Comparison of ENCODE assay signal across 28 cellular contexts in genomic region chr10:106537866-106538265, GRCh38.
"Had no signal": no experiment of that assay in that cellular context is flagged by ENCODE, and none has a peak within 500 bp of the region (broad histone marks: within the 10 kb centered on the region; RNA-seq: fewer than 3 reads in every experiment).

No MANE protein-coding gene starts in this region.

- H3K9me3 ChIP-seq: Peyer's patch, SJSA1 had no signal

- H3K4me3 ChIP-seq: Peyer's patch, SJSA1 had no signal

- H3K4me3 Mint-ChIP-seq: activated B cell treated with CpG ODN at 0.5 μM for 24 hours; activated CD4-positive, alpha-beta memory T cell treated with anti-CD3 and anti-CD28 coated beads for 36 hours; activated naive CD4-positive, alpha-beta T cell treated with anti-CD3 and anti-CD28 coated beads for 36 hours; activated naive CD8-positive, alpha-beta T cell; activated T-cell treated with anti-CD3 and anti-CD28 coated beads, Interleukin-2, amount 50 U/mL, for 4 hours; activated T-helper 1 cell treated with anti-CD3 and anti-CD28 coated beads, Interleukin-12 subunit alpha, Interleukin-12 subunit beta, Interleukin-2, Interleukin-4 antibody, amounts not matched to agents 30 ng/mL and 10 ng/mL and 1 ng/mL, durations not matched to agents 14 hours and 24 hours and 36 hours; T-cell; T-helper 17 cell had no signal

- H3K4me1 ChIP-seq: Peyer's patch, SJSA1 had no signal

- H3K27ac ChIP-seq: Peyer's patch, SJSA1, VCaP had no signal

- H3K9me3 Mint-ChIP-seq: activated T-helper 1 cell treated with anti-CD3 and anti-CD28 coated beads, Interleukin-12 subunit alpha, Interleukin-12 subunit beta, Interleukin-2, Interleukin-4 antibody, amounts not matched to agents 30 ng/mL and 10 ng/mL and 1 ng/mL, durations not matched to agents 14 hours and 24 hours and 36 hours had no signal

- H3K36me3 Mint-ChIP-seq: activated CD4-positive, alpha-beta memory T cell treated with anti-CD3 and anti-CD28 coated beads for 36 hours; activated naive CD8-positive, alpha-beta T cell; T-cell had no signal

- H3K4me1 Mint-ChIP-seq: activated B cell treated with CpG ODN at 0.5 μM for 24 hours, T-cell, T-helper 17 cell had no signal

- H3K27me3 Mint-ChIP-seq: activated B cell treated with CpG ODN at 0.5 μM for 24 hours; activated CD4-positive, alpha-beta memory T cell treated with anti-CD3 and anti-CD28 coated beads for 36 hours; activated naive CD8-positive, alpha-beta T cell; T-cell; T-helper 17 cell had no signal

- H3K27me3 ChIP-seq: Peyer's patch, SJSA1 had no signal

- H3K27ac Mint-ChIP-seq: activated B cell treated with CpG ODN at 0.5 μM for 24 hours; activated CD4-positive, alpha-beta memory T cell treated with anti-CD3 and anti-CD28 coated beads for 36 hours; activated naive CD4-positive, alpha-beta T cell treated with anti-CD3 and anti-CD28 coated beads for 36 hours; activated naive CD8-positive, alpha-beta T cell; activated T-helper 1 cell treated with anti-CD3 and anti-CD28 coated beads, Interleukin-12 subunit alpha, Interleukin-12 subunit beta, Interleukin-2, Interleukin-4 antibody, amounts not matched to agents 30 ng/mL and 10 ng/mL and 1 ng/mL, durations not matched to agents 14 hours and 24 hours and 36 hours; T-cell; T-helper 17 cell had no signal

- DNase-seq: activated B cell treated with CpG ODN at 0.5 μM for 24 hours; activated CD4-positive, alpha-beta memory T cell treated with anti-CD3 and anti-CD28 coated beads for 36 hours; activated CD4-positive, alpha-beta T cell treated with anti-CD3 and anti-CD28 coated beads for 4 hours; activated CD4-positive, alpha-beta T cell treated with anti-CD3 and anti-CD28 coated beads, Interleukin-2, amount 50 U/mL, for 1 hour; activated CD4-positive, CD25-positive, alpha-beta regulatory T cell treated with anti-CD3 and anti-CD28 coated beads, Interleukin-2, amount 50 U/mL, for 72 hours; activated CD8-positive, alpha-beta memory T cell treated with anti-CD3 and anti-CD28 coated beads, Interleukin-2, amount 50 U/mL, for 4 hours; activated gamma-delta T cell treated with Interleukin-2 at 50 U/mL for 16 hours; activated naive CD4-positive, alpha-beta T cell treated with anti-CD3 and anti-CD28 coated beads for 36 hours; activated T-cell treated with anti-CD3 and anti-CD28 coated beads for 4 hours; activated T-cell treated with anti-CD3 and anti-CD28 coated beads, Interleukin-2, amount 50 U/mL, for 4 hours; amniotic stem cell; aorta; NCI-H1048; NCI-H1436; NCI-H1694; NCI-H1930; NCI-H2081 treated with DMSO at 0.1 percent for 48 hours; NCI-H510A; NCI-H526; Peyer's patch; RPMI8226; SHP77 treated with DMSO at 0.1 percent for 48 hours; T-cell; T-helper 17 cell had no signal

- H3K36me3 ChIP-seq: Peyer's patch, SJSA1 had no signal
